Comparison of ENCODE assay signal across 3 cellular contexts in the genomic region with DNA sequence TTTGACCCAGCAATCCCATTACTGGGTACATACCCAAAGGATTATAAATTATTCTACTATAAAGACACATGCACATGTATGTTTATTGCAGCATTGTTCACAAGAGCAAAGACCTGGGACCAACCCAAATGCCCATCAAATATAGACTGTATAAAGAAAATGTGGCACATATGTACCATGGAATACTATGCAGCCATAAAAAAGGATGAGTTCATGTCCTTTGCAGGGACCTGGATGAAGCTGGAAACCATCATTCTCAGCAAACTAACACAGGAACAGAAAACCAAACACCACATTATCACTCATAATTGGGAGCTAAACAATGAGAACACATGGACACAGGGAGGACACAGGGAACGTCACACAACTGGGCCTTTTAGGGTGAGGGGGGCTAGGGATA. TPM values are rescaled to one million over a fixed set of nuclear protein-coding genes. Genes with fewer than 3 reads are reported as not detected.
"Had no signal": no experiment of that assay in that cellular context is flagged by ENCODE, and none has a peak within 500 bp of the region (broad histone marks: within the 10 kb centered on the region; RNA-seq: fewer than 3 reads in every experiment).

No MANE protein-coding gene starts in this region.

RNA-seq across cellular contexts. Expression of a gene that starts 20.3 kb away (rescaled TPM):
- polyA plus RNA-seq: stomach, urinary bladder had no signal

RNA-seq across cellular contexts. Expression of a gene that starts 22.0 kb away (rescaled TPM):
- total RNA-seq: upper lobe of right lung had no signal
- polyA plus RNA-seq: stomach, urinary bladder had no signal

RNA-seq across cellular contexts. Expression of a gene that starts 52.0 kb away (rescaled TPM):
- polyA plus RNA-seq: stomach, urinary bladder had no signal
